ENCODE assay signal across 16 cellular contexts in genomic region chr1:64511054-64511453, GRCh38. TPM values are rescaled to one million over a fixed set of nuclear protein-coding genes. Genes with fewer than 3 reads are reported as not detected.
"Had no signal": no experiment of that assay in that cellular context is flagged by ENCODE, and none has a peak within 500 bp of the region (broad histone marks: within the 10 kb centered on the region; RNA-seq: fewer than 3 reads in every experiment).

No MANE protein-coding gene starts in this region.

- H3K27me3 Mint-ChIP-seq: activated naive CD4-positive, alpha-beta T cell treated with anti-CD3 and anti-CD28 coated beads, Interleukin-2, amount 50 U/mL, for 24 hours had no signal

- H3K27me3 ChIP-seq: neural progenitor cell, right lobe of liver, thyroid gland had no signal

- H2AFZ ChIP-seq: neural progenitor cell had no signal

- H3K4me2 ChIP-seq: neural progenitor cell had no signal

- H3K36me3 ChIP-seq: neural progenitor cell, right lobe of liver, thyroid gland had no signal

- H3K27ac ChIP-seq: neural progenitor cell, right lobe of liver, VCaP had no signal

- H3K9ac ChIP-seq: neural progenitor cell had no signal

- DNase-seq: activated CD4-positive, alpha-beta T cell treated with anti-CD3 and anti-CD28 coated beads, Interleukin-2, amount 50 U/mL, for 1 hour; activated CD4-positive, CD25-positive, alpha-beta regulatory T cell treated with anti-CD3 and anti-CD28 coated beads, Interleukin-2, amount 50 U/mL, for 72 hours; activated CD8-positive, alpha-beta memory T cell treated with anti-CD3 and anti-CD28 coated beads for 24 hours; activated CD8-positive, alpha-beta memory T cell treated with anti-CD3 and anti-CD28 coated beads, Interleukin-2, amount 50 U/mL, for 48 hours; activated effector memory CD4-positive, alpha-beta T cell treated with Interleukin-2 at 50 U/mL for 16 hours; activated T-cell treated with anti-CD3 and anti-CD28 coated beads, Interleukin-2, amount 50 U/mL, for 48 hours; immature natural killer cell; kidney glomerular epithelial cell; right lobe of liver; small intestine; stimulated activated naive B cell treated with anti-CD40 and anti-IgM and Interleukin-4, amounts not matched to agents 10 μg/mL and 1 μg/mL and 100 μg/mL, for 72 hours; thyroid gland had no signal

- ATAC-seq: right lobe of liver; stimulated activated naive B cell treated with anti-CD40 and anti-IgM and Interleukin-4, amounts not matched to agents 10 μg/mL and 1 μg/mL and 100 μg/mL, for 72 hours had no signal

- H3K4me3 Mint-ChIP-seq: activated naive CD4-positive, alpha-beta T cell treated with anti-CD3 and anti-CD28 coated beads, Interleukin-2, amount 50 U/mL, for 24 hours; immature natural killer cell; memory B cell; neural progenitor cell; stimulated activated naive B cell treated with anti-CD40 and anti-IgM and Interleukin-4, amounts not matched to agents 10 μg/mL and 1 μg/mL and 100 μg/mL, for 72 hours had no signal

- H3K9me3 ChIP-seq: right lobe of liver, thyroid gland had no signal

- H3K9me3 Mint-ChIP-seq: activated naive CD4-positive, alpha-beta T cell treated with anti-CD3 and anti-CD28 coated beads, Interleukin-2, amount 50 U/mL, for 24 hours; memory B cell; neural progenitor cell; stimulated activated naive B cell treated with anti-CD40 and anti-IgM and Interleukin-4, amounts not matched to agents 10 μg/mL and 1 μg/mL and 100 μg/mL, for 72 hours had no signal

- H3K4me3 ChIP-seq: neural progenitor cell, right lobe of liver, thyroid gland had no signal

- H3K36me3 Mint-ChIP-seq: activated naive CD4-positive, alpha-beta T cell treated with anti-CD3 and anti-CD28 coated beads, Interleukin-2, amount 50 U/mL, for 24 hours; immature natural killer cell; memory B cell; stimulated activated naive B cell treated with anti-CD40 and anti-IgM and Interleukin-4, amounts not matched to agents 10 μg/mL and 1 μg/mL and 100 μg/mL, for 72 hours had no signal

- H3K27ac Mint-ChIP-seq: activated naive CD4-positive, alpha-beta T cell treated with anti-CD3 and anti-CD28 coated beads, Interleukin-2, amount 50 U/mL, for 24 hours; immature natural killer cell; memory B cell; neural progenitor cell; stimulated activated naive B cell treated with anti-CD40 and anti-IgM and Interleukin-4, amounts not matched to agents 10 μg/mL and 1 μg/mL and 100 μg/mL, for 72 hours had no signal

RNA-seq across cellular contexts. Expression of gene CACHD1, which starts 41.1 kb away (rescaled TPM):
- polyA plus RNA-seq: immature natural killer cell had no signal
